11 cellular contexts compared by ENCODE assay signal in genomic region chr6:28384143-28384533, GRCh38. TPM values are rescaled to one million over a fixed set of nuclear protein-coding genes. Genes with fewer than 3 reads are reported as not detected.
DNase-seq lines count a peak whose midpoint lies in the region; ATAC-seq, FAIRE-seq and TF ChIP-seq lines count a peak whose summit lies in the region.
"Had no signal": no experiment of that assay in that cellular context is flagged by ENCODE, and none has a peak within 500 bp of the region (broad histone marks: within the 10 kb centered on the region; RNA-seq: fewer than 3 reads in every experiment).

No MANE protein-coding gene starts in this region.

- H3K9me3 Mint-ChIP-seq in progenitor cell of endocrine pancreas (ENCODE audit: low read depth): no peaks in the 10 kb centered on the region
- H3K9me3 Mint-ChIP-seq in activated T-cell treated with anti-CD3 and anti-CD28 coated beads, Interleukin-2, amount 50 U/mL, for 4 hours: peaks cover 5% of the 10 kb centered on the region

- no peak for TF ChIP-seq EP300 in K562 (IDR thresholded peaks at IDR 0.05; ENCODE audit: low read length)

- no peak overlapping the region for H2AFZ ChIP-seq in K562 (ENCODE audit: low read depth, low read length)

- no peak for TF ChIP-seq RAD21 in K562 (CRISPR knock-in tag; conservative IDR thresholded peaks at IDR 0.05 in 1 of 2, IDR thresholded peaks at IDR 0.05 in 1 of 2)

- peaks cover 24% of the 10 kb centered on the region for H3K36me3 Mint-ChIP-seq in progenitor cell of endocrine pancreas (ENCODE audit: insufficient read depth)
- H3K36me3 Mint-ChIP-seq in activated T-cell treated with anti-CD3 and anti-CD28 coated beads, Interleukin-2, amount 50 U/mL, for 4 hours (ENCODE audit: insufficient read depth): peaks cover 67% of the 10 kb centered on the region

- peaks cover 51 to 96% of the 10 kb centered on the region in 2 experiments for H3K36me3 ChIP-seq in HEK293 (ENCODE audit: control insufficient read depth in 2 of 2, insufficient read depth in 1 of 2, low read length in 2 of 2)
- H3K36me3 ChIP-seq in K562 (ENCODE audit: control insufficient read depth, insufficient read depth, low read length): peaks cover 97% of the 10 kb centered on the region

- H3K27me3 ChIP-seq in K562 (ENCODE audit: control insufficient read depth in 2 of 2, insufficient read depth in 2 of 2, low read length in 2 of 2): no peaks in the 10 kb centered on the region
- H3K27me3 ChIP-seq: vagina had no signal

- intact Hi-C loops in K562 (cut with micrococcal nuclease): no loop called here

- H3K79me2 ChIP-seq in K562 (ENCODE audit: control insufficient read depth, insufficient read depth, low read length): peaks cover 84% of the 10 kb centered on the region

- H3K4me3 ChIP-seq in HEK293 (ENCODE audit: low read depth, low read length) (no peak overlapping the region), K562 (no peak overlapping the region)

- peak overlapping the region; percentile 79 for H3K4me3 Mint-ChIP-seq in progenitor cell of endocrine pancreas (ENCODE audit: low read depth)
- H3K4me3 Mint-ChIP-seq in activated T-cell treated with anti-CD3 and anti-CD28 coated beads, Interleukin-2, amount 50 U/mL, for 4 hours: no peak overlapping the region

- no peak overlapping the region; a peak in 1 of 4 replicates for H3K9ac ChIP-seq in K562 (ENCODE audit: insufficient read depth in 1 of 2, low read depth in 2 of 2, low read length in 2 of 2)

- no peaks in the 10 kb centered on the region for H3K9me1 ChIP-seq in K562 (ENCODE audit: control insufficient read depth, insufficient read depth, low read length)

- TF ChIP-seq POLR2A in K562 (conservative IDR thresholded peaks at IDR 0.05): no peak

- in situ Hi-C loops in K562 (cut with MboI): no loop called here

- no peaks in the 10 kb centered on the region for H3K9me3 ChIP-seq in HEK293 (ENCODE audit: control insufficient read depth, insufficient read depth, low read depth, low read length)
- peaks cover 18% of the 10 kb centered on the region for H3K9me3 ChIP-seq in K562 (replicated peaks; ENCODE audit: control insufficient read depth, insufficient read depth, low read depth, low read length)
- H3K9me3 ChIP-seq: vagina had no signal

- no peak for ATAC-seq in K562
- no peak for ATAC-seq in activated T-cell treated with anti-CD3 and anti-CD28 coated beads, Interleukin-2, amount 50 U/mL, for 4 hours

- H3K4me1 ChIP-seq in HEK293 (ENCODE audit: control insufficient read depth, insufficient read depth, low read length) (no peaks in the 10 kb centered on the region), K562 (replicated peaks in 1 of 2; ENCODE audit: control insufficient read depth in 2 of 2, insufficient read depth in 2 of 2, low read length in 2 of 2) (peaks cover 4 to 6% of the 10 kb centered on the region in 2 experiments; a peak in 3 of 5 replicates)

- peaks cover 27% of the 10 kb centered on the region for H3K4me1 Mint-ChIP-seq in progenitor cell of endocrine pancreas (ENCODE audit: low read depth)
- H3K4me1 Mint-ChIP-seq in activated T-cell treated with anti-CD3 and anti-CD28 coated beads, Interleukin-2, amount 50 U/mL, for 4 hours (ENCODE audit: low read depth): peaks cover 8% of the 10 kb centered on the region

- DNase-seq in K562 (ENCODE audit: extremely low read depth in 1 of 4, low spot score in 3 of 4) (no peak), progenitor cell of endocrine pancreas (ENCODE audit: low spot score, unreplicated experiment) (no peak), pons (ENCODE audit: low spot score) (no peak), AG08395 (ENCODE audit: low spot score) (no peak)
- DNase-seq in activated T-cell treated with anti-CD3 and anti-CD28 coated beads, Interleukin-2, amount 50 U/mL, for 4 hours: no peak
- DNase-seq: activated gamma-delta T cell; foreskin melanocyte; NCI-H1092 treated with DMSO at 0.1 percent for 48 hours; stimulated activated CD4-positive, alpha-beta T cell treated with anti-CD3 and anti-CD28 coated beads, Interleukin-2, amount 100 ng/mL, for 48 hours had no signal

- TF ChIP-seq CTCF in HEK293 (tag by site-specific recombination; IDR thresholded peaks at IDR 0.05) (no peak), K562 (IDR thresholded peaks at IDR 0.05 in 2 of 3, conservative IDR thresholded peaks at IDR 0.05 in 1 of 3; ENCODE audit: insufficient read depth in 2 of 3, low read depth in 1 of 3, low read length in 3 of 3) (no peak), progenitor cell of endocrine pancreas (IDR thresholded peaks at IDR 0.05; ENCODE audit: unreplicated experiment) (no peak)

- H4K20me1 ChIP-seq in K562 (replicated peaks; ENCODE audit: control insufficient read depth, insufficient read depth, low read length): no peaks in the 10 kb centered on the region

- WGBS in K562 (ENCODE audit: insufficient coverage, low coverage, missing lambda C conversion rate): 23% methylated on average over 2 of the region's 2 CpGs

- peak overlapping the region; percentile 97 for H3K27ac Mint-ChIP-seq in progenitor cell of endocrine pancreas

- no TSS peak for BruUV-seq in K562 (replicated peaks; lab: Mats Ljungman, UMichigan)

- CTCF ChIA-PET in HEK293 (lab: Yijun Ruan, JAX) (interaction anchor here (0.6 to 1.7 kb wide), 4 partner anchors 10 to 196 kb away, joined by 3 to 6 read pairs (median 5); no protein-coding TSS in a partner anchor), K562 (lab: Yijun Ruan, JAX; ENCODE audit: low intra/inter-chr PET ratio) (no interaction called here)

- H3K27ac ChIP-seq in HEK293 (ENCODE audit: extremely low read depth, low read depth, low read length) (no peak overlapping the region), K562 (ENCODE audit: extremely low read depth, low read depth, low read length) (peak overlapping the region; percentile 61; the same call in 1 of the 3 replicates)

- H3K27me3 Mint-ChIP-seq in progenitor cell of endocrine pancreas: no peaks in the 10 kb centered on the region
- H3K27me3 Mint-ChIP-seq in activated T-cell treated with anti-CD3 and anti-CD28 coated beads, Interleukin-2, amount 50 U/mL, for 4 hours (ENCODE audit: low read depth): no peaks in the 10 kb centered on the region

- FAIRE-seq in K562 (lab: Jason Lieb, UNC): no peak

- POLR2A ChIA-PET in HEK293 (lab: Yijun Ruan, JAX) (no interaction called here), K562 (lab: Yijun Ruan, JAX) (interaction anchor here (0.6 to 1.4 kb wide), 7 partner anchors 8 to 560 kb away, joined by 3 to 5 read pairs (median 3); partner anchors contain the start of gene ZKSCAN8)

- no peak overlapping the region for H3K4me2 ChIP-seq in K562 (ENCODE audit: insufficient read depth, low read length)

RNA-seq across cellular contexts. Expression of gene ZSCAN12, which starts 15.4 kb away (rescaled TPM):
- total RNA-seq in K562 (2011; cell fraction: chromatin; rRNA removed; ENCODE audit: low replicate concordance): 20.1 and 58.9 TPM in 2 replicates
- 11.8 and 18.6 TPM in 2 replicates for total RNA-seq in K562 (2011; cell fraction: nucleolus; rRNA removed)
- 20.4 and 21.6 TPM in 2 replicates for total RNA-seq in K562 (2011; cell fraction: nucleoplasm; rRNA removed)
- total RNA-seq in K562 (2014; rRNA removed): 12.3 and 12.5 TPM in 2 replicates
- 19.4 and 22.6 TPM in 2 replicates for total RNA-seq in K562 (2014; rRNA removed; fragmentation: Illumina TruSeq; extraction: Trizol)
- 17.7 and 19.6 TPM in 2 replicates for total RNA-seq in K562 (2015; rRNA removed; fragmentation: Illumina TruSeq; extraction: Trizol)
- 12.1 and 12.5 TPM in 2 replicates for total RNA-seq in K562 (2021)
- 14.5 and 18.5 TPM in 2 replicates for polyA plus RNA-seq in K562 (2011; rRNA removed)
- 3.8 and 6.5 TPM in 2 replicates for polyA plus RNA-seq in K562 (2011; cell fraction: cytosol; rRNA removed)
- 12.0 and 13.1 TPM in 2 replicates for polyA plus RNA-seq in K562 (2011; cell fraction: nucleus; rRNA removed)
- polyA plus RNA-seq in K562 (2012): 5.6 and 7.0 TPM in 2 replicates
- 12.3 and 14.5 TPM in 2 replicates for polyA plus RNA-seq in K562 (2014; fragmentation: Illumina TruSeq; extraction: Trizol)
- polyA plus RNA-seq in K562 (2014; fragmentation: Nextera tagmentation; extraction: Ambion mirVana): 1 to 10 TPM; 2.5 to 7.9 TPM
- polyA plus RNA-seq in K562 (2014; rRNA removed): 10.4 and 11.4 TPM in 2 replicates
- 35.5 and 45.0 TPM in 2 replicates for polyA minus RNA-seq in K562 (2011; rRNA and poly(A)+ RNA removed)
- 8.2 and 11.4 TPM in 2 replicates for polyA minus RNA-seq in K562 (2011; cell fraction: cytosol; rRNA and poly(A)+ RNA removed)
- polyA minus RNA-seq in K562 (2011; cell fraction: nucleus; rRNA and poly(A)+ RNA removed): 17.8 and 33.1 TPM in 2 replicates
- 16.3 and 17.5 TPM in 2 replicates for total RNA-seq in progenitor cell of endocrine pancreas
- total RNA-seq in activated T-cell treated with anti-CD3 and anti-CD28 coated beads, Interleukin-2, amount 50 U/mL, for 4 hours: 1 to 10 TPM; 2.7 to 2.8 (median 2.7) TPM

RNA-seq across cellular contexts. Expression of gene ZKSCAN3, which starts 34.4 kb away (rescaled TPM):
- total RNA-seq in K562 (2011; cell fraction: chromatin; rRNA removed; ENCODE audit: low replicate concordance): 18.5 and 26.6 TPM in 2 replicates
- total RNA-seq in K562 (2011; cell fraction: nucleolus; rRNA removed): 8.7 and 9.0 TPM in 2 replicates
- 14.7 and 21.2 TPM in 2 replicates for total RNA-seq in K562 (2011; cell fraction: nucleoplasm; rRNA removed)
- 5.5 and 9.1 TPM in 2 replicates for total RNA-seq in K562 (2014; rRNA removed)
- 12.4 and 12.8 TPM in 2 replicates for total RNA-seq in K562 (2014; rRNA removed; fragmentation: Illumina TruSeq; extraction: Trizol)
- total RNA-seq in K562 (2015; rRNA removed; fragmentation: Illumina TruSeq; extraction: Trizol): 12.2 and 12.4 TPM in 2 replicates
- total RNA-seq in K562 (2021): 10.2 and 11.1 TPM in 2 replicates
- 11.4 and 12.2 TPM in 2 replicates for polyA plus RNA-seq in K562 (2011; rRNA removed)
- polyA plus RNA-seq in K562 (2011; cell fraction: cytosol; rRNA removed): 4.1 and 7.4 TPM in 2 replicates
- polyA plus RNA-seq in K562 (2011; cell fraction: nucleus; rRNA removed): 13.7 and 16.5 TPM in 2 replicates
- 6.5 and 6.8 TPM in 2 replicates for polyA plus RNA-seq in K562 (2012)
- 9.0 and 10.4 TPM in 2 replicates for polyA plus RNA-seq in K562 (2014; fragmentation: Illumina TruSeq; extraction: Trizol)
- 1 to 10 TPM; 3.0 to 4.3 TPM for polyA plus RNA-seq in K562 (2014; fragmentation: Nextera tagmentation; extraction: Ambion mirVana)
- polyA plus RNA-seq in K562 (2014; rRNA removed): 6.9 and 8.0 TPM in 2 replicates
- 7.9 and 12.8 TPM in 2 replicates for polyA minus RNA-seq in K562 (2011; rRNA and poly(A)+ RNA removed)
- polyA minus RNA-seq in K562 (2011; cell fraction: cytosol; rRNA and poly(A)+ RNA removed): 4.5 and 6.7 TPM in 2 replicates
- polyA minus RNA-seq in K562 (2011; cell fraction: nucleus; rRNA and poly(A)+ RNA removed): 3.8 and 7.0 TPM in 2 replicates
- 17.9 and 19.7 TPM in 2 replicates for total RNA-seq in progenitor cell of endocrine pancreas
- total RNA-seq in activated T-cell treated with anti-CD3 and anti-CD28 coated beads, Interleukin-2, amount 50 U/mL, for 4 hours: 1 to 10 TPM; 1.9 to 2.4 (median 2.3) TPM

RNA-seq across cellular contexts. Expression of gene ZSCAN31, which starts 48.2 kb away (rescaled TPM):
- 6.8 and 10.3 TPM in 2 replicates for total RNA-seq in K562 (2011; cell fraction: chromatin; rRNA removed; ENCODE audit: low replicate concordance)
- total RNA-seq in K562 (2011; cell fraction: nucleolus; rRNA removed): 4.2 and 5.4 TPM in 2 replicates
- 4.0 and 5.6 TPM in 2 replicates for total RNA-seq in K562 (2011; cell fraction: nucleoplasm; rRNA removed)
- total RNA-seq in K562 (2014; rRNA removed) (4.1 and 6.3 TPM in 2 replicates), K562 (2014; rRNA removed; fragmentation: Illumina TruSeq; extraction: Trizol) (8.4 and 9.0 TPM in 2 replicates), K562 (2015; rRNA removed; fragmentation: Illumina TruSeq; extraction: Trizol) (11.4 and 12.1 TPM in 2 replicates), K562 (2021) (5.7 and 7.4 TPM in 2 replicates), progenitor cell of endocrine pancreas (4.7 and 6.1 TPM in 2 replicates)
- polyA plus RNA-seq in K562 (2011; rRNA removed) (8.4 and 9.8 TPM in 2 replicates), K562 (2014; fragmentation: Illumina TruSeq; extraction: Trizol) (7.9 and 8.5 TPM in 2 replicates), K562 (2014; fragmentation: Nextera tagmentation; extraction: Ambion mirVana) (1 to 10 TPM; 5.0 to 7.0 TPM), K562 (2014; rRNA removed) (3.9 and 5.7 TPM in 2 replicates)
- 4.4 and 6.1 TPM in 2 replicates for polyA plus RNA-seq in K562 (2011; cell fraction: cytosol; rRNA removed)
- polyA plus RNA-seq in K562 (2011; cell fraction: nucleus; rRNA removed): 9.8 and 10.5 TPM in 2 replicates
- 6.8 and 11.1 TPM in 2 replicates for polyA plus RNA-seq in K562 (2012)
- polyA minus RNA-seq in K562 (2011; rRNA and poly(A)+ RNA removed): 16.6 and 17.6 TPM in 2 replicates
- polyA minus RNA-seq in K562 (2011; cell fraction: cytosol; rRNA and poly(A)+ RNA removed): 4.2 and 6.7 TPM in 2 replicates
- polyA minus RNA-seq in K562 (2011; cell fraction: nucleus; rRNA and poly(A)+ RNA removed): 5.3 and 8.2 TPM in 2 replicates
- total RNA-seq in activated T-cell treated with anti-CD3 and anti-CD28 coated beads, Interleukin-2, amount 50 U/mL, for 4 hours: 1 to 10 TPM in 1 of 3 donors, under 1 TPM in 2; 0.76 to 1.5 (median 0.83) TPM

RNA-seq across cellular contexts. Expression of gene ZSCAN23, which starts 59.2 kb away (rescaled TPM):
- total RNA-seq in K562 (2011; cell fraction: chromatin; rRNA removed; ENCODE audit: low replicate concordance): 0.90 and 1.3 TPM in 2 replicates
- 0.17 and 0.66 TPM in 2 replicates for total RNA-seq in K562 (2011; cell fraction: nucleolus; rRNA removed)
- 0.59 and 0.92 TPM in 2 replicates for total RNA-seq in K562 (2011; cell fraction: nucleoplasm; rRNA removed)
- total RNA-seq in K562 (2014; rRNA removed) (0.05 and 0.16 TPM in 2 replicates), K562 (2014; rRNA removed; fragmentation: Illumina TruSeq; extraction: Trizol) (0.25 and 0.32 TPM in 2 replicates), K562 (2015; rRNA removed; fragmentation: Illumina TruSeq; extraction: Trizol) (0.29 and 0.30 TPM in 2 replicates), K562 (2021) (0.22 and 0.34 TPM in 2 replicates), progenitor cell of endocrine pancreas (21.4 and 22.6 TPM in 2 replicates)
- polyA plus RNA-seq in K562 (2011; rRNA removed) (0.24 and 0.49 TPM in 2 replicates), K562 (2014; fragmentation: Illumina TruSeq; extraction: Trizol) (0.18 and 0.19 TPM in 2 replicates), K562 (2014; fragmentation: Nextera tagmentation; extraction: Ambion mirVana) (under 1 TPM in 1 of 2 experiments, not detected in 1; 0.08 TPM), K562 (2014; rRNA removed) (0.17 and 0.38 TPM in 2 replicates)
- polyA plus RNA-seq in K562 (2011; cell fraction: cytosol; rRNA removed): 0.21 TPM in 1 of 2 replicates, not detected in the other
- polyA plus RNA-seq in K562 (2011; cell fraction: nucleus; rRNA removed): 0.36 and 0.72 TPM in 2 replicates
- polyA plus RNA-seq in K562 (2012): 0.25 and 0.29 TPM in 2 replicates
- 0.25 and 1.1 TPM in 2 replicates for polyA minus RNA-seq in K562 (2011; rRNA and poly(A)+ RNA removed)
- polyA minus RNA-seq in K562 (2011; cell fraction: cytosol; rRNA and poly(A)+ RNA removed): not detected in 2 replicates
- 0.40 and 1.4 TPM in 2 replicates for polyA minus RNA-seq in K562 (2011; cell fraction: nucleus; rRNA and poly(A)+ RNA removed)
- total RNA-seq in activated T-cell treated with anti-CD3 and anti-CD28 coated beads, Interleukin-2, amount 50 U/mL, for 4 hours: under 1 TPM; 0.46 to 0.76 (median 0.69) TPM

Comparison
In these comparisons a context has a peak if more than half of its experiments do, and no peak if none do; other contexts are left out.
1. Of the 44 proteins assayed by ChIP-seq in both K562 and HEK293: peak only in K562: none; only in HEK293: ATF2; in both: none; in neither: 43.